Comparison of ENCODE assay signal across 25 cellular contexts in the genomic region with DNA sequence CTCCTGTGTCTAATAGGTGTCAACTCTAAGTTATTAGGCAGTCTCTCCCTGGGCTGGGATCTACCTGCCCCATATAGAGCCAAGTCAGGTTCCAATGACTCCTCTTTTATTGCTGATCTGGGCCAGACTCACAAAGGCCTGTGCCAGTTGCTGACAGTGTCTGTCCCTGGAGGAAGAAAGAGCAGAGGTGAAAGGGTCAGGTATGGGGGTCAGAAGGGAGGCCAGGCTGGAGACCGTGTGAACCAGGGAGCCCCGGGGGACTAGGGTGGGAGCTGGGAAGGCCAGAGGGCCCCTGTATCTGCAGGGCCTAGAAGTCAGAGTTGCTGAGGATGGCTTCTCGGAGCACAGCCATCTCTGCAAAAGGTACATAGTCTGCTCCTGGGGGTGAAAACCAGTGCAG. TPM values are rescaled to one million over a fixed set of nuclear protein-coding genes. Genes with fewer than 3 reads are reported as not detected.
DNase-seq lines count a peak whose midpoint lies in the region; ATAC-seq and TF ChIP-seq lines count a peak whose summit lies in the region.
"Had no signal": no experiment of that assay in that cellular context is flagged by ENCODE, and none has a peak within 500 bp of the region (broad histone marks: within the 10 kb centered on the region; RNA-seq: fewer than 3 reads in every experiment).

No MANE protein-coding gene starts in this region.

- intact Hi-C loops in stomach (cut with DNase I; ENCODE audit: low total_unique reads) = no loop called here

- WGBS in stomach, 5 donors = 72 to 94% (median 90%) methylated on average over 3 of the region's 3 CpGs

- H3K27ac ChIP-seq in stomach = no peak overlapping the region
- H3K27ac ChIP-seq: A549; BLaER1 treated with 17β-estradiol and CSF1 and Interleukin-3, amounts not matched to agents 10 nM and 100 nM had no signal

- TF ChIP-seq CTCF in glutamatergic neuron (IDR thresholded peaks at IDR 0.05; ENCODE audit: partially characterized antibody, unreplicated experiment) (no peak), neural crest cell (conservative IDR thresholded peaks at IDR 0.05) (no peak), stomach (IDR thresholded peaks at IDR 0.05) (no peak)

- H3K4me1 Mint-ChIP-seq in glutamatergic neuron (ENCODE audit: low read depth, unreplicated experiment) (peaks cover 41% of the 10 kb centered on the region), neural crest cell (peaks cover 25% of the 10 kb centered on the region)
- peaks cover 10 to 15% of the 10 kb centered on the region in 2 donors for H3K4me1 Mint-ChIP-seq in stimulated activated naive B cell treated with anti-CD40 and anti-IgM and Interleukin-4, amounts not matched to agents 10 μg/mL and 1 μg/mL and 100 μg/mL, for 72 hours

- H3K9me3 Mint-ChIP-seq in glutamatergic neuron (ENCODE audit: unreplicated experiment) (peaks cover 15% of the 10 kb centered on the region), neural crest cell (no peaks in the 10 kb centered on the region)
- H3K9me3 Mint-ChIP-seq in stimulated activated naive B cell treated with anti-CD40 and anti-IgM and Interleukin-4, amounts not matched to agents 10 μg/mL and 1 μg/mL and 100 μg/mL, for 72 hours = no peaks in the 10 kb centered on the region
- H3K9me3 Mint-ChIP-seq: CD14-positive monocyte; CD4-positive, alpha-beta T cell had no signal

- H3K4me3 ChIP-seq in stomach = no peak overlapping the region
- H3K4me3 ChIP-seq: A549; BLaER1 treated with 17β-estradiol and CSF1 and Interleukin-3, amounts not matched to agents 10 nM and 100 nM had no signal

- no peaks in the 10 kb centered on the region for H3K36me3 ChIP-seq in stomach
- H3K36me3 ChIP-seq: BE2C; BLaER1 treated with 17β-estradiol and CSF1 and Interleukin-3, amounts not matched to agents 10 nM and 100 nM had no signal

- no peaks in the 10 kb centered on the region for H3K9me3 ChIP-seq in stomach
- H3K9me3 ChIP-seq: A549; BE2C; BLaER1 treated with 17β-estradiol and CSF1 and Interleukin-3, amounts not matched to agents 10 nM and 100 nM had no signal

- ATAC-seq in stimulated activated naive B cell treated with anti-CD40 and anti-IgM and Interleukin-4, amounts not matched to agents 10 μg/mL and 1 μg/mL and 100 μg/mL, for 72 hours (replicated peaks) = no peak
- no peak for ATAC-seq in GM21360 (IDR thresholded peaks at IDR 0.05; ENCODE audit: unreplicated experiment)
- ATAC-seq: A549 had no signal

- no peak for TF ChIP-seq POLR2A in stomach (IDR thresholded peaks at IDR 0.05)

- H3K4me1 ChIP-seq in stomach = peaks cover 11 to 13% (median 11%) of the 10 kb centered on the region in 4 donors

- H3K27me3 ChIP-seq in stomach = no peaks in the 10 kb centered on the region
- H3K27me3 ChIP-seq: BE2C; BLaER1 treated with 17β-estradiol and CSF1 and Interleukin-3, amounts not matched to agents 10 nM and 100 nM had no signal

- H3K4me3 Mint-ChIP-seq in glutamatergic neuron (ENCODE audit: unreplicated experiment) = peak overlapping the region; percentile 81
- peak overlapping the region; percentile 91 for H3K4me3 Mint-ChIP-seq in neural crest cell
- H3K4me3 Mint-ChIP-seq in stimulated activated naive B cell treated with anti-CD40 and anti-IgM and Interleukin-4, amounts not matched to agents 10 μg/mL and 1 μg/mL and 100 μg/mL, for 72 hours = no peak overlapping the region
- H3K4me3 Mint-ChIP-seq: CD14-positive monocyte had no signal

- H3K27ac Mint-ChIP-seq in glutamatergic neuron (ENCODE audit: unreplicated experiment) = peak overlapping the region; percentile 96
- no peak overlapping the region for H3K27ac Mint-ChIP-seq in neural crest cell (ENCODE audit: unreplicated experiment)
- peak overlapping the region; percentile 2 for H3K27ac Mint-ChIP-seq in stimulated activated naive B cell treated with anti-CD40 and anti-IgM and Interleukin-4, amounts not matched to agents 10 μg/mL and 1 μg/mL and 100 μg/mL, for 72 hours
- H3K27ac Mint-ChIP-seq: CD14-positive monocyte; CD4-positive, alpha-beta T cell had no signal

- no peak for TF ChIP-seq EP300 in stomach (IDR thresholded peaks at IDR 0.05)

- DNase-seq in glutamatergic neuron (no peak), neural crest cell (ENCODE audit: low read depth, low spot score) (no peak), stomach (no peak), putamen (ENCODE audit: low spot score) (no peak), NCI-H345 (lab: John Stamatoyannopoulos, UW) (no peak)
- no peak for DNase-seq in stimulated activated naive B cell treated with anti-CD40 and anti-IgM and Interleukin-4, amounts not matched to agents 10 μg/mL and 1 μg/mL and 100 μg/mL, for 72 hours
- DNase-seq: 8988T; ACHN; AML-193; BE2C; Calu3; CD4-positive, alpha-beta T cell; COR-L47; DMS53; DMS79 treated with DMSO at 0.1 percent for 48 hours; GF-D8; H7; HCEC 1CT had no signal

- H3K36me3 Mint-ChIP-seq in glutamatergic neuron (ENCODE audit: unreplicated experiment) (peaks cover 5% of the 10 kb centered on the region), neural crest cell (ENCODE audit: low read depth) (no peaks in the 10 kb centered on the region)
- no peaks in the 10 kb centered on the region for H3K36me3 Mint-ChIP-seq in stimulated activated naive B cell treated with anti-CD40 and anti-IgM and Interleukin-4, amounts not matched to agents 10 μg/mL and 1 μg/mL and 100 μg/mL, for 72 hours
- H3K36me3 Mint-ChIP-seq: CD14-positive monocyte had no signal

- H3K27me3 Mint-ChIP-seq in glutamatergic neuron (ENCODE audit: unreplicated experiment) = peaks cover 19% of the 10 kb centered on the region
- H3K27me3 Mint-ChIP-seq in neural crest cell (ENCODE audit: low read depth) = no peaks in the 10 kb centered on the region
- no peaks in the 10 kb centered on the region for H3K27me3 Mint-ChIP-seq in stimulated activated naive B cell treated with anti-CD40 and anti-IgM and Interleukin-4, amounts not matched to agents 10 μg/mL and 1 μg/mL and 100 μg/mL, for 72 hours
- H3K27me3 Mint-ChIP-seq: CD4-positive, alpha-beta T cell had no signal

RNA-seq across cellular contexts. Expression of a gene that starts 3.5 kb away (rescaled TPM):
- total RNA-seq in glutamatergic neuron (ENCODE audit: unreplicated experiment) (48.1 TPM), neural crest cell (54.1 and 60.1 TPM in 2 replicates), stomach (10 to 100 TPM in 4 of 5 donors, 1 to 10 TPM in 1; 8.4 to 22.7 (median 17.9) TPM)
- polyA plus RNA-seq in stomach = 100 to 1,000 TPM in 2 of 3 donors, 10 to 100 TPM in 1; 98.1 to 131 (median 118) TPM

RNA-seq across cellular contexts. Expression of a gene that starts 6.3 kb away (rescaled TPM):
- total RNA-seq in glutamatergic neuron (ENCODE audit: unreplicated experiment) = not detected
- 1.4 TPM in 2 replicates for total RNA-seq in neural crest cell
- total RNA-seq in stomach = 1 to 10 TPM in 2 of 5 donors, not detected in 3; 1.7 to 2.7 TPM
- 1 to 10 TPM in 1 of 3 donors, under 1 TPM in 2; 0.19 to 4.1 (median 0.98) TPM for polyA plus RNA-seq in stomach

RNA-seq across cellular contexts. Expression of a gene that starts 10.2 kb away (rescaled TPM):
- not detected for total RNA-seq in glutamatergic neuron (ENCODE audit: unreplicated experiment)
- 0.19 and 0.43 TPM in 2 replicates for total RNA-seq in neural crest cell
- not detected for total RNA-seq in stomach
- under 1 TPM in 1 of 3 donors, not detected in 2; 0.10 TPM for polyA plus RNA-seq in stomach
- total RNA-seq: Calu3; CD4-positive, alpha-beta T cell; Daoy; G401; H1; H7 had no signal
- polyA plus RNA-seq: A549, H1 had no signal

RNA-seq across cellular contexts. Expression of a gene that starts 10.7 kb away (rescaled TPM):
- total RNA-seq in glutamatergic neuron (ENCODE audit: unreplicated experiment) (44.4 TPM), neural crest cell (23.9 and 26.5 TPM in 2 replicates), stomach (10 to 100 TPM in 3 of 5 donors, 1 to 10 TPM in 2; 4.6 to 81.4 (median 11.6) TPM)
- 1 to 10 TPM; 7.0 to 9.2 (median 7.0) TPM for polyA plus RNA-seq in stomach

RNA-seq across cellular contexts. Expression of a gene that starts 26.9 kb away (rescaled TPM):
- total RNA-seq in glutamatergic neuron (ENCODE audit: unreplicated experiment) = 357 TPM
- total RNA-seq in neural crest cell = 26.9 and 27.6 TPM in 2 replicates
- 10 to 100 TPM in 3 of 5 donors, 1 to 10 TPM in 2; 3.1 to 75.5 (median 14.5) TPM for total RNA-seq in stomach
- 10 to 100 TPM in 1 of 3 donors, 1 to 10 TPM in 2; 4.0 to 11.4 (median 7.0) TPM for polyA plus RNA-seq in stomach
- polyA plus RNA-seq: CD14-positive monocyte had no signal

Comparison
In these comparisons a context has a peak if more than half of its experiments do, and no peak if none do; other contexts are left out.
1. H3K4me3 Mint-ChIP-seq: peak in glutamatergic neuron (single experiment) and neural crest cell (single experiment); none in stimulated activated naive B cell treated with anti-CD40 and anti-IgM and Interleukin-4, amounts not matched to agents 10 μg/mL and 1 μg/mL and 100 μg/mL, for 72 hours (0 of 2).